In genomic region chr2:173815778-173816177, GRCh38 we compare ENCODE assay signal across 1 cellular context.
A peak's percentile ranks its signal among the peaks of the same experiment; 100 is the strongest.
TF ChIP-seq lines count a peak whose summit lies in the region.

No MANE protein-coding gene starts in this region.

TF ChIP-seq in K562, 482 proteins besides CTCF, POLR2A, EP300 and RAD21 (continued from another document and continues in another):
- TF ChIP-seq HMGXB4 (CRISPR knock-in tag; IDR thresholded peaks at IDR 0.05) = no peak
- TF ChIP-seq ZNF740 (CRISPR knock-in tag; IDR thresholded peaks at IDR 0.05) = no peak
- no peak for TF ChIP-seq ZNF740 (tag; IDR thresholded peaks at IDR 0.05)
- no peak for TF ChIP-seq RBFOX2 (IDR thresholded peaks at IDR 0.05; ENCODE audit: low read depth, low read length)
- TF ChIP-seq ZNF764 (CRISPR knock-in tag; IDR thresholded peaks at IDR 0.05; ENCODE audit: low read depth) = no peak
- 0 out of 4 replicates have a peak, but pooled peaks of 1 of the 2 experiments have one; percentile 23 for TF ChIP-seq RCOR1 (IDR thresholded peaks at IDR 0.05; ENCODE audit: borderline replicate concordance in 1 of 2, low read depth in 2 of 2, low read length in 2 of 2)
- no peak for TF ChIP-seq POLR3A (IDR thresholded peaks at IDR 0.05; ENCODE audit: borderline replicate concordance, extremely low read depth, insufficient read depth, insufficient read length)
- TF ChIP-seq L3MBTL2 (IDR thresholded peaks at IDR 0.05) = no peak
- no peak for TF ChIP-seq BRD9 (IDR thresholded peaks at IDR 0.05; ENCODE audit: low read depth, partially characterized antibody)
- peak; percentile 58 for TF ChIP-seq CCNT2 (IDR thresholded peaks at IDR 0.05; ENCODE audit: borderline replicate concordance, extremely low read depth, insufficient read length, low read depth, low read length)
- peak; percentile 47; the same call in 1 of the 2 replicates for TF ChIP-seq GATA2 (CRISPR knock-in tag; IDR thresholded peaks at IDR 0.05)
- peak; percentile 66 for TF ChIP-seq KLF16 (IDR thresholded peaks at IDR 0.05)
- TF ChIP-seq NCOA1 (IDR thresholded peaks at IDR 0.05; ENCODE audit: low read depth) = 0 out of 2 replicates have a peak, but pooled peaks have one; percentile 28
- TF ChIP-seq CHCHD3 (CRISPR knock-in tag; IDR thresholded peaks at IDR 0.05) = no peak
- TF ChIP-seq TRIM25 (IDR thresholded peaks at IDR 0.05; ENCODE audit: borderline replicate concordance) = no peak
- TF ChIP-seq ZMIZ1 (IDR thresholded peaks at IDR 0.05; ENCODE audit: low read depth in 2 of 2, low read length in 2 of 2) = 0 out of 4 replicates have a peak, but pooled peaks of 1 of the 2 experiments have one; percentile 22
- peak; percentile 86 for TF ChIP-seq TAL1 (IDR thresholded peaks at IDR 0.05)
- no peak for TF ChIP-seq STAT5B (CRISPR knock-in tag; IDR thresholded peaks at IDR 0.05)
- no peak for TF ChIP-seq MAFG (tag; conservative IDR thresholded peaks at IDR 0.05)
- TF ChIP-seq SOX6 (IDR thresholded peaks at IDR 0.05) = peak; percentile 57; the same call in 1 of the 2 replicates
- TF ChIP-seq U2AF1 (optimal IDR thresholded peaks at IDR 0.05; ENCODE audit: low read depth, low read length) = no peak
- no peak for TF ChIP-seq DIDO1 (tag; IDR thresholded peaks at IDR 0.05; ENCODE audit: low read depth)
- no peak for TF ChIP-seq MITF (IDR thresholded peaks at IDR 0.05)
- TF ChIP-seq RERE (CRISPR knock-in tag; IDR thresholded peaks at IDR 0.05; ENCODE audit: borderline replicate concordance) = no peak
- TF ChIP-seq POU5F1 (IDR thresholded peaks at IDR 0.05; ENCODE audit: borderline replicate concordance, low read depth, low read length, partially characterized antibody) = no peak
- TF ChIP-seq ARID3B (CRISPR knock-in tag; IDR thresholded peaks at IDR 0.05; ENCODE audit: borderline replicate concordance) = no peak
- peak; percentile 64; the same call in 1 of the 2 replicates for TF ChIP-seq PML (IDR thresholded peaks at IDR 0.05; ENCODE audit: low read length)
- no peak for TF ChIP-seq SP1 (CRISPR knock-in tag; IDR thresholded peaks at IDR 0.05)
- TF ChIP-seq ETV5 (CRISPR knock-in tag; IDR thresholded peaks at IDR 0.05; ENCODE audit: low read depth) = peak; percentile 73; the same call in 1 of the 2 replicates
- TF ChIP-seq BDP1 (IDR thresholded peaks at IDR 0.05; ENCODE audit: insufficient read depth, insufficient read length) = no peak
- TF ChIP-seq ILF3 (IDR thresholded peaks at IDR 0.05; ENCODE audit: borderline replicate concordance) = no peak
- TF ChIP-seq FOXP1 (CRISPR knock-in tag; IDR thresholded peaks at IDR 0.05) = no peak
- no peak for TF ChIP-seq MIER1 (IDR thresholded peaks at IDR 0.05; ENCODE audit: low read depth)
- peak; percentile 35; the same call in 1 of the 2 replicates for TF ChIP-seq DPF2 (IDR thresholded peaks at IDR 0.05)
- no peak for TF ChIP-seq HDAC6 (IDR thresholded peaks at IDR 0.05; ENCODE audit: low read depth, low read length)
- no peak for TF ChIP-seq SMARCB1 (IDR thresholded peaks at IDR 0.05; ENCODE audit: insufficient read length, low read depth)
- TF ChIP-seq SMARCA4 (IDR thresholded peaks at IDR 0.05) = peak; percentile 54; the same call in 1 of the 2 replicates
- no peak for TF ChIP-seq ZNF830 (CRISPR knock-in tag; IDR thresholded peaks at IDR 0.05)
- no peak for TF ChIP-seq ZBTB7A (IDR thresholded peaks at IDR 0.05; ENCODE audit: borderline replicate concordance, control insufficient read depth, low read depth, low read length)
- no peak for TF ChIP-seq DNMT1 (IDR thresholded peaks at IDR 0.05)
- TF ChIP-seq ZNF57 (CRISPR knock-in tag; IDR thresholded peaks at IDR 0.05) = no peak
- no peak for TF ChIP-seq NCOA6 (IDR thresholded peaks at IDR 0.05)
- TF ChIP-seq HOMEZ (CRISPR knock-in tag; IDR thresholded peaks at IDR 0.05) = no peak
- peak; percentile 88 for TF ChIP-seq ARID1B (IDR thresholded peaks at IDR 0.05)
- no peak for TF ChIP-seq KAT8 (IDR thresholded peaks at IDR 0.05; ENCODE audit: low read depth)
- no peak for TF ChIP-seq USF1 (CRISPR knock-in tag; IDR thresholded peaks at IDR 0.05)
